In genomic region chr19:15418112-15418587, GRCh38 we compare ENCODE assay signal across 8 cellular contexts. TPM values are rescaled to one million over a fixed set of nuclear protein-coding genes. Genes with fewer than 3 reads are reported as not detected.
DNase-seq lines count a peak whose midpoint lies in the region; ATAC-seq, FAIRE-seq and TF ChIP-seq lines count a peak whose summit lies in the region.

No MANE protein-coding gene starts in this region.

- no peak for FAIRE-seq in HTR-8/SVneo (lab: Jason Lieb, UNC)

- H3K27ac Mint-ChIP-seq in HFFc6 = peak overlapping the region; percentile 99
- H3K27ac Mint-ChIP-seq in activated CD4-positive, alpha-beta memory T cell treated with anti-CD3 and anti-CD28 coated beads for 36 hours = peak overlapping the region; percentile 97

- H3K9ac ChIP-seq in rectal smooth muscle tissue (ENCODE audit: low read length) = peak overlapping the region; percentile 81

- H3K4me3 Mint-ChIP-seq in HFFc6 = peak overlapping the region; percentile 98
- peak overlapping the region; percentile 100 for H3K4me3 Mint-ChIP-seq in activated CD4-positive, alpha-beta memory T cell treated with anti-CD3 and anti-CD28 coated beads for 36 hours

- H3K36me3 Mint-ChIP-seq in HFFc6 (ENCODE audit: low read depth) = peaks cover 26% of the 10 kb centered on the region
- H3K36me3 Mint-ChIP-seq in activated CD4-positive, alpha-beta memory T cell treated with anti-CD3 and anti-CD28 coated beads for 36 hours = peaks cover 23% of the 10 kb centered on the region

- CTCF ChIA-PET in A673 (lab: Charles Lee) = interaction anchor here (1.2 to 2.0 kb wide), 3 partner anchors 19 to 138 kb away, joined by 3 to 17 read pairs (median 6); no protein-coding TSS in a partner anchor
- CTCF ChIA-PET in activated CD4-positive, alpha-beta memory T cell treated with anti-CD3 and anti-CD28 coated beads for 36 hours (lab: Charles Lee) = interaction anchor here (0.8 to 7.4 kb wide), 20 partner anchors 8 to 240 kb away, joined by 3 to 225 read pairs (median 8); partner anchors contain the start of genes AKAP8 and WIZ

- ATAC-seq in GM19035 (IDR thresholded peaks at IDR 0.05; ENCODE audit: unreplicated experiment) = no peak

- peaks cover 40% of the 10 kb centered on the region for H3K4me1 Mint-ChIP-seq in HFFc6 (ENCODE audit: low read depth)
- peaks cover 42% of the 10 kb centered on the region for H3K4me1 Mint-ChIP-seq in activated CD4-positive, alpha-beta memory T cell treated with anti-CD3 and anti-CD28 coated beads for 36 hours (ENCODE audit: low read depth)

- H3K27me3 ChIP-seq in A673 (replicated peaks; ENCODE audit: insufficient read depth, low read depth, low read length, poor library complexity) (no peaks in the 10 kb centered on the region), rectal smooth muscle tissue (ENCODE audit: control insufficient read depth, insufficient read depth, low read length) (no peaks in the 10 kb centered on the region)

- H3K4me1 ChIP-seq in A673 (ENCODE audit: insufficient read depth, low read length, poor library complexity, severe bottlenecking) (peaks cover 27% of the 10 kb centered on the region), rectal smooth muscle tissue (ENCODE audit: control insufficient read depth, insufficient read depth, low read length) (peaks cover 17% of the 10 kb centered on the region)

- no TSS peak for BruUV-seq in A673 (replicated peaks; lab: Mats Ljungman, UMichigan)

- H3K9me3 ChIP-seq in A673 (ENCODE audit: low read depth, low read length, poor library complexity, severe bottlenecking) = peaks cover 2% of the 10 kb centered on the region

- intact Hi-C loops in A673 (cut with micrococcal nuclease; ENCODE audit: unreplicated experiment) = loop anchor here (5.0 to 10.0 kb wide), 2 partner anchors 89 to 153 kb away; partner anchors contain the start of gene CYP4F22
- intact Hi-C loops in activated CD4-positive, alpha-beta memory T cell treated with anti-CD3 and anti-CD28 coated beads for 36 hours (cut with micrococcal nuclease) = loop anchor here (5.0 kb wide), 1 partner anchor 116 kb away; no protein-coding TSS in a partner anchor
- intact Hi-C loops in head of caudate nucleus (cut with DNase I) = loop anchor here (5.0 kb wide), 1 partner anchor 41 kb away; the partner anchor contains the start of gene AKAP8

- TF ChIP-seq CTCF in A673 (conservative IDR thresholded peaks at IDR 0.05; ENCODE audit: low read depth, low read length) (no peak), HFFc6 (IDR thresholded peaks at IDR 0.05) (no peak)

- peak overlapping the region; percentile 94 for H3K27ac ChIP-seq in A673 (ENCODE audit: low read depth, low read length, poor library complexity, severe bottlenecking)
- peak overlapping the region; percentile 76 for H3K27ac ChIP-seq in rectal smooth muscle tissue (ENCODE audit: low read depth, low read length)

- POLR2A ChIA-PET in A673 (lab: Charles Lee; ENCODE audit: low non-redundant PET) = interaction anchor here (0.6 to 1.8 kb wide), 2 partner anchors 15 to 241 kb away, joined by 3 to 4 read pairs; no protein-coding TSS in a partner anchor
- POLR2A ChIA-PET in activated CD4-positive, alpha-beta memory T cell treated with anti-CD3 and anti-CD28 coated beads for 36 hours (lab: Charles Lee) = interaction anchor here (0.8 to 4.5 kb wide), 14 partner anchors 8 to 137 kb away, joined by 3 to 51 read pairs (median 8); partner anchors contain the start of genes AKAP8 and RASAL3

- peak overlapping the region; percentile 80 for H3K4me3 ChIP-seq in A673 (ENCODE audit: low read depth, low read length, poor library complexity, severe bottlenecking)
- H3K4me3 ChIP-seq in rectal smooth muscle tissue (ENCODE audit: low read length) = peak overlapping the region; percentile 97

- H3K27me3 Mint-ChIP-seq in HFFc6 (ENCODE audit: insufficient read depth) = peaks cover 6% of the 10 kb centered on the region
- H3K27me3 Mint-ChIP-seq in activated CD4-positive, alpha-beta memory T cell treated with anti-CD3 and anti-CD28 coated beads for 36 hours = no peaks in the 10 kb centered on the region

- H3K36me3 ChIP-seq in A673 (ENCODE audit: insufficient read depth, low read length, poor library complexity, severe bottlenecking) (peaks cover 24% of the 10 kb centered on the region), rectal smooth muscle tissue (ENCODE audit: control insufficient read depth, insufficient read depth, low read length) (peaks cover 6% of the 10 kb centered on the region)

- DNase-seq in A673 (ENCODE audit: low spot score) (peak; percentile 76), HFFc6 (no peak), head of caudate nucleus (peak in 41 of 42 donors; percentile 31 to 82 (median 59)), NCI-H1048 (lab: John Stamatoyannopoulos, UW) (no peak), HTR-8/SVneo (ENCODE audit: insufficient read length, low spot score) (no peak)
- no peak for DNase-seq in activated CD4-positive, alpha-beta memory T cell treated with anti-CD3 and anti-CD28 coated beads for 36 hours

- H3K9me3 Mint-ChIP-seq in HFFc6 = no peaks in the 10 kb centered on the region
- no peaks in the 10 kb centered on the region for H3K9me3 Mint-ChIP-seq in activated CD4-positive, alpha-beta memory T cell treated with anti-CD3 and anti-CD28 coated beads for 36 hours

RNA-seq across cellular contexts. Expression of gene AKAP8L, which starts 0.6 kb away (rescaled TPM):
- total RNA-seq in A673 (2021) = 132 and 147 TPM in 2 replicates
- 10 to 100 TPM; 49.4 to 54.4 (median 52.0) TPM for total RNA-seq in HFFc6 (2021; fragmentation: NEBNext Ultra II Directional; extraction: Animal tissue kit (Norgen Biotek cat#: 25700))
- total RNA-seq in activated CD4-positive, alpha-beta memory T cell treated with anti-CD3 and anti-CD28 coated beads for 36 hours = 100 to 1,000 TPM in 1 of 2 experiments, 10 to 100 TPM in 1; 94.2 to 100 TPM

RNA-seq across cellular contexts. Expression of gene WIZ, which starts 31.6 kb away (rescaled TPM):
- total RNA-seq in A673 (2021) = 72.3 and 73.7 TPM in 2 replicates
- 10 to 100 TPM; 39.3 to 54.3 (median 43.1) TPM for total RNA-seq in HFFc6 (2021; fragmentation: NEBNext Ultra II Directional; extraction: Animal tissue kit (Norgen Biotek cat#: 25700))
- 10 to 100 TPM; 18.2 to 21.4 TPM for total RNA-seq in activated CD4-positive, alpha-beta memory T cell treated with anti-CD3 and anti-CD28 coated beads for 36 hours

RNA-seq across cellular contexts. Expression of gene AKAP8, which starts 38.6 kb away (rescaled TPM):
- 46.8 and 48.4 TPM in 2 replicates for total RNA-seq in A673 (2021)
- 10 to 100 TPM; 22.8 to 31.2 (median 29.6) TPM for total RNA-seq in HFFc6 (2021; fragmentation: NEBNext Ultra II Directional; extraction: Animal tissue kit (Norgen Biotek cat#: 25700))
- 10 to 100 TPM; 31.5 to 37.2 TPM for total RNA-seq in activated CD4-positive, alpha-beta memory T cell treated with anti-CD3 and anti-CD28 coated beads for 36 hours

RNA-seq across cellular contexts. Expression of gene RASAL3, which starts 46.2 kb away (rescaled TPM):
- 1.1 TPM in 2 replicates for total RNA-seq in A673 (2021)
- not detected for total RNA-seq in HFFc6 (2021; fragmentation: NEBNext Ultra II Directional; extraction: Animal tissue kit (Norgen Biotek cat#: 25700))
- total RNA-seq in activated CD4-positive, alpha-beta memory T cell treated with anti-CD3 and anti-CD28 coated beads for 36 hours = 100 to 1,000 TPM; 125 to 130 TPM

Comparison
In these comparisons a context has a peak if more than half of its experiments do, and no peak if none do; other contexts are left out.
1. DNase-seq: peak in A673 (single experiment) and head of caudate nucleus (41 of 42); none in HFFc6 (single experiment), activated CD4-positive, alpha-beta memory T cell treated with anti-CD3 and anti-CD28 coated beads for 36 hours (single experiment), NCI-H1048 (single experiment) and HTR-8/SVneo (single experiment).